2 cellular contexts compared by ENCODE assay signal in the genomic region with DNA sequence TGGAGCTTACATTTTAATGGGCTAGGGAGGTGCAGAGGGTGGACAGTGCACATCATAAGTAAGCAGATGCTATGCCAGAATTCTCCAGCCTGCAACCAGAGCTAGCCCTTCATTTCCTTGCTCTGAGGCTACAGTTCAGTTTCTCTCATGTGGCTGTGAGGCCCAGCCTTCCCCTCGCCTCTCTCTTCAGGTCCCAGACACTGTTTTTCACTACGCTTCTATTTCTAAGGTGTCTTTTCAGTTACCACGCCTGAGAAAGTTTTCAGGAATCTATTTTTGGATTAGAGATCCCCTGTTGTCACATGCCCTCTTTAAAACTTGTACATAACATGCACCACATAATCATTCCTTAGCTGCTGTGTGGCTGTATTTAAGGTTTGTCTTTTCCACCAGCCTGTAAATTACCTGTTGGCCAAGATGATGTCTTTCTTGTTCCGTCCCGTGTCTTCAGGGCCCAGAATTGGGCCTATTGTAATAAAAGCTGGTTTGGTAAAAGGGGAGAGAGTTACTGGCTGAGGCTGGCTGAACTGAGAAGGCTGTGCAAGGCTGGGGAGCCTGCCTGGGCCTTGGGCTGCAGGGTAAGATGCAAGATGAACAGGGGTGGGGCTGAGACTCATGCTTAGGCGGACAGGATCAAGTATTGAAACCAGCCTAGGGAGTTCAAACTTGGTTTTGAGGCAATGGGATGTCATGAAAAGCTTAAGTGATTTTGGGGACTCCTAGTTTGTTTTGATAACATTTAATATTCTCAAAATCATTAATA.
TF ChIP-seq lines count a peak whose summit lies in the region.

No MANE protein-coding gene starts in this region.

TF ChIP-seq in A549, 52 proteins besides CTCF, POLR2A, EP300 and RAD21:
- TF ChIP-seq, protein P1, sequence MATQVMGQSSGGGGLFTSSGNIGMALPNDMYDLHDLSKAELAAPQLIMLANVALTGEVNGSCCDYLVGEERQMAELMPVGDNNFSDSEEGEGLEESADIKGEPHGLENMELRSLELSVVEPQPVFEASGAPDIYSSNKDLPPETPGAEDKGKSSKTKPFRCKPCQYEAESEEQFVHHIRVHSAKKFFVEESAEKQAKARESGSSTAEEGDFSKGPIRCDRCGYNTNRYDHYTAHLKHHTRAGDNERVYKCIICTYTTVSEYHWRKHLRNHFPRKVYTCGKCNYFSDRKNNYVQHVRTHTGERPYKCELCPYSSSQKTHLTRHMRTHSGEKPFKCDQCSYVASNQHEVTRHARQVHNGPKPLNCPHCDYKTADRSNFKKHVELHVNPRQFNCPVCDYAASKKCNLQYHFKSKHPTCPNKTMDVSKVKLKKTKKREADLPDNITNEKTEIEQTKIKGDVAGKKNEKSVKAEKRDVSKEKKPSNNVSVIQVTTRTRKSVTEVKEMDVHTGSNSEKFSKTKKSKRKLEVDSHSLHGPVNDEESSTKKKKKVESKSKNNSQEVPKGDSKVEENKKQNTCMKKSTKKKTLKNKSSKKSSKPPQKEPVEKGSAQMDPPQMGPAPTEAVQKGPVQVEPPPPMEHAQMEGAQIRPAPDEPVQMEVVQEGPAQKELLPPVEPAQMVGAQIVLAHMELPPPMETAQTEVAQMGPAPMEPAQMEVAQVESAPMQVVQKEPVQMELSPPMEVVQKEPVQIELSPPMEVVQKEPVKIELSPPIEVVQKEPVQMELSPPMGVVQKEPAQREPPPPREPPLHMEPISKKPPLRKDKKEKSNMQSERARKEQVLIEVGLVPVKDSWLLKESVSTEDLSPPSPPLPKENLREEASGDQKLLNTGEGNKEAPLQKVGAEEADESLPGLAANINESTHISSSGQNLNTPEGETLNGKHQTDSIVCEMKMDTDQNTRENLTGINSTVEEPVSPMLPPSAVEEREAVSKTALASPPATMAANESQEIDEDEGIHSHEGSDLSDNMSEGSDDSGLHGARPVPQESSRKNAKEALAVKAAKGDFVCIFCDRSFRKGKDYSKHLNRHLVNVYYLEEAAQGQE (IDR thresholded peaks at IDR 0.05), result no peak
- TF ChIP-seq, protein P2, sequence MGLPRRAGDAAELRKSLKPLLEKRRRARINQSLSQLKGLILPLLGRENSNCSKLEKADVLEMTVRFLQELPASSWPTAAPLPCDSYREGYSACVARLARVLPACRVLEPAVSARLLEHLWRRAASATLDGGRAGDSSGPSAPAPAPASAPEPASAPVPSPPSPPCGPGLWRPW (IDR thresholded peaks at IDR 0.05), result no peak
- TF ChIP-seq ZFP36 (IDR thresholded peaks at IDR 0.05; ENCODE audit: borderline replicate concordance, partially characterized antibody), result no peak
- TF ChIP-seq FOSB (CRISPR knock-in tag; IDR thresholded peaks at IDR 0.05), result no peak
- TF ChIP-seq, protein P3, sequence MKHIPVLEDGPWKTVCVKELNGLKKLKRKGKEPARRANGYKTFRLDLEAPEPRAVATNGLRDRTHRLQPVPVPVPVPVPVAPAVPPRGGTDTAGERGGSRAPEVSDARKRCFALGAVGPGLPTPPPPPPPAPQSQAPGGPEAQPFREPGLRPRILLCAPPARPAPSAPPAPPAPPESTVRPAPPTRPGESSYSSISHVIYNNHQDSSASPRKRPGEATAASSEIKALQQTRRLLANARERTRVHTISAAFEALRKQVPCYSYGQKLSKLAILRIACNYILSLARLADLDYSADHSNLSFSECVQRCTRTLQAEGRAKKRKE (CRISPR knock-in tag; IDR thresholded peaks at IDR 0.05; ENCODE audit: low read depth), result no peak

TF ChIP-seq in HepG2, 621 proteins besides CTCF, POLR2A, EP300 and RAD21:
- TF ChIP-seq ZNF143 (CRISPR knock-in tag; IDR thresholded peaks at IDR 0.05), result no peak
- no peak for TF ChIP-seq NFYB (CRISPR knock-in tag; IDR thresholded peaks at IDR 0.05)
- no peak for TF ChIP-seq MTA3 (CRISPR knock-in tag; IDR thresholded peaks at IDR 0.05)
